18 cellular contexts compared by ENCODE assay signal in genomic region chr21:19181604-19182140, GRCh38.
"Had no signal": no experiment of that assay in that cellular context is flagged by ENCODE, and none has a peak within 500 bp of the region (broad histone marks: within the 10 kb centered on the region; RNA-seq: fewer than 3 reads in every experiment).

No MANE protein-coding gene starts in this region.

- H3K9ac ChIP-seq: SK-N-SH had no signal

- H3K9me3 ChIP-seq: SK-N-SH had no signal

- H3K27ac ChIP-seq: RWPE1 had no signal

- H3K4me2 ChIP-seq: SK-N-SH had no signal

- DNase-seq: KBM-7, MV-4-11, NCI-H1048, NCI-H1105, NCI-H1417, NCI-H1436 treated with DMSO at 0.1 percent for 48 hours, NCI-H1694, NCI-H187 treated with DMSO at 0.1 percent for 48 hours, NCI-H2029 treated with DMSO at 0.1 percent for 48 hours, NCI-H2171 treated with DMSO at 0.1 percent for 48 hours, NCI-H345, NCI-H446 treated with DMSO at 0.1 percent for 48 hours, NCI-H510A treated with DMSO at 0.1 percent for 48 hours, NCI-H526, SHP77, SK-N-SH, T-helper 1 cell had no signal
